Comparison of ENCODE assay signal across 10 cellular contexts in genomic region chr19:6086081-6086858, GRCh38. TPM values are rescaled to one million over a fixed set of nuclear protein-coding genes. Genes with fewer than 3 reads are reported as not detected.
DNase-seq lines count a peak whose midpoint lies in the region; ATAC-seq, FAIRE-seq and TF ChIP-seq lines count a peak whose summit lies in the region.
"Had no signal": no experiment of that assay in that cellular context is flagged by ENCODE, and none has a peak within 500 bp of the region (broad histone marks: within the 10 kb centered on the region; RNA-seq: fewer than 3 reads in every experiment).

No MANE protein-coding gene starts in this region.

- no peak for TF ChIP-seq POLR2A in GM18505 (IDR thresholded peaks at IDR 0.05; ENCODE audit: borderline replicate concordance, extremely low read depth, insufficient read depth, insufficient read length)

- peak; percentile 5 to 29 for ATAC-seq in naive thymus-derived CD8-positive, alpha-beta T cell
- ATAC-seq in GM18505 (IDR thresholded peaks at IDR 0.05; ENCODE audit: unreplicated experiment) = no peak
- no peak for ATAC-seq in HG02885 (IDR thresholded peaks at IDR 0.05; ENCODE audit: poor library complexity, unreplicated experiment)

- peak overlapping the region in 1 of 3 donors; percentile 81 for H3K27ac Mint-ChIP-seq in IgD-negative memory B cell
- peak overlapping the region; percentile 93 to 98 (median 95) for H3K27ac Mint-ChIP-seq in naive thymus-derived CD8-positive, alpha-beta T cell

- H3K9me3 ChIP-seq in BLaER1 treated with 17β-estradiol and CSF1 and Interleukin-3, amounts not matched to agents 10 nM and 100 nM (replicated peaks in 1 of 11) = 0 out of 22 replicates have a peak, but pooled peaks cover 0 to 5% (median 0%) of the 10 kb centered on the region in 11 experiments
- H3K9me3 ChIP-seq: adrenal gland had no signal

- peak overlapping the region; percentile 76 to 92 (median 87); a peak in 20 of 22 replicates for H3K27ac ChIP-seq in BLaER1 treated with 17β-estradiol and CSF1 and Interleukin-3, amounts not matched to agents 10 nM and 100 nM

- H4K20me1 ChIP-seq in BLaER1 treated with 17β-estradiol and CSF1 and Interleukin-3, amounts not matched to agents 10 nM and 100 nM = no peaks in the 10 kb centered on the region

- DNase-seq in bronchial epithelial cell (ENCODE audit: low read depth) (peak; percentile 89), kidney glomerular epithelial cell (lab: John Stamatoyannopoulos, UW) (no peak)
- DNase-seq in naive thymus-derived CD8-positive, alpha-beta T cell = no peak
- no peak for DNase-seq in stimulated activated CD4-positive, alpha-beta T cell treated with anti-CD3 and anti-CD28 coated beads, Interleukin-4, amount 100 ng/mL, for 1 hour
- DNase-seq: adrenal gland had no signal

- H3K9ac ChIP-seq in BLaER1 treated with 17β-estradiol and CSF1 and Interleukin-3, amounts not matched to agents 10 nM and 100 nM = peak overlapping the region; percentile 58 to 81 (median 75); a peak in 18 of 22 replicates

- H3K4me3 Mint-ChIP-seq in IgD-negative memory B cell = peak overlapping the region; percentile 44 to 91 (median 78)
- H3K4me3 Mint-ChIP-seq in naive thymus-derived CD8-positive, alpha-beta T cell = peak overlapping the region; percentile 74 to 88 (median 84)

- peak overlapping the region in 7 of 10 experiments; percentile 36 to 59 (median 45); a peak in 6 of 20 replicates for H3K4me3 ChIP-seq in BLaER1 treated with 17β-estradiol and CSF1 and Interleukin-3, amounts not matched to agents 10 nM and 100 nM
- no peak overlapping the region for H3K4me3 ChIP-seq in bronchial epithelial cell (ENCODE audit: low read depth, low read length)
- H3K4me3 ChIP-seq: adrenal gland had no signal

- FAIRE-seq in bronchial epithelial cell (lab: Jason Lieb, UNC) = no peak
- FAIRE-seq: G401.6 had no signal

- peaks cover 31 to 47% (median 43%) of the 10 kb centered on the region in 10 experiments for H3K4me1 ChIP-seq in BLaER1 treated with 17β-estradiol and CSF1 and Interleukin-3, amounts not matched to agents 10 nM and 100 nM

- no peaks in the 10 kb centered on the region for H3K27me3 Mint-ChIP-seq in IgD-negative memory B cell
- no peaks in the 10 kb centered on the region for H3K27me3 Mint-ChIP-seq in naive thymus-derived CD8-positive, alpha-beta T cell

- H3K4me1 Mint-ChIP-seq in IgD-negative memory B cell = peaks cover 19 to 22% (median 20%) of the 10 kb centered on the region in 3 donors
- H3K4me1 Mint-ChIP-seq in naive thymus-derived CD8-positive, alpha-beta T cell = peaks cover 14 to 29% (median 25%) of the 10 kb centered on the region in 4 donors

- no peak for TF ChIP-seq CTCF in bronchial epithelial cell (IDR thresholded peaks at IDR 0.05; ENCODE audit: insufficient read depth, low read length, severe bottlenecking)

- POLR2A ChIA-PET in naive thymus-derived CD8-positive, alpha-beta T cell (lab: Charles Lee) = interaction anchor here (0.7 to 2.1 kb wide), 6 partner anchors 10 to 40 kb away, joined by 3 to 7 read pairs (median 4); no protein-coding TSS in a partner anchor

- peak overlapping the region; percentile 84 to 98 (median 93) for H3K4me2 ChIP-seq in BLaER1 treated with 17β-estradiol and CSF1 and Interleukin-3, amounts not matched to agents 10 nM and 100 nM

- no peaks in the 10 kb centered on the region for H3K9me3 Mint-ChIP-seq in IgD-negative memory B cell
- no peaks in the 10 kb centered on the region for H3K9me3 Mint-ChIP-seq in naive thymus-derived CD8-positive, alpha-beta T cell

- no peaks in the 10 kb centered on the region for H3K36me3 Mint-ChIP-seq in IgD-negative memory B cell
- H3K36me3 Mint-ChIP-seq in naive thymus-derived CD8-positive, alpha-beta T cell = no peaks in the 10 kb centered on the region

- no peaks in the 10 kb centered on the region for H3K36me3 ChIP-seq in BLaER1 treated with 17β-estradiol and CSF1 and Interleukin-3, amounts not matched to agents 10 nM and 100 nM
- no peaks in the 10 kb centered on the region for H3K36me3 ChIP-seq in bronchial epithelial cell (ENCODE audit: control insufficient read depth, insufficient read depth, low read length)
- H3K36me3 ChIP-seq: adrenal gland had no signal

- no peaks in the 10 kb centered on the region for H3K27me3 ChIP-seq in BLaER1 treated with 17β-estradiol and CSF1 and Interleukin-3, amounts not matched to agents 10 nM and 100 nM
- H3K27me3 ChIP-seq in bronchial epithelial cell (ENCODE audit: control insufficient read depth, insufficient read depth, low read length) = no peaks in the 10 kb centered on the region
- H3K27me3 ChIP-seq: adrenal gland had no signal

RNA-seq across cellular contexts. Expression of gene RFX2, which starts 24.0 kb away (rescaled TPM):
- polyA plus RNA-seq in IgD-negative memory B cell = 3.1 TPM
- total RNA-seq in bronchial epithelial cell = 2.4 and 5.6 TPM in 2 replicates
- total RNA-seq in naive thymus-derived CD8-positive, alpha-beta T cell = 1 to 10 TPM; 5.6 to 9.9 TPM
- 10 to 100 TPM in 1 of 3 donors, 1 to 10 TPM in 2; 4.0 to 10.4 (median 5.9) TPM for polyA plus RNA-seq in naive thymus-derived CD8-positive, alpha-beta T cell

RNA-seq across cellular contexts. Expression of gene ACSBG2, which starts 49.2 kb away (rescaled TPM):
- not detected for polyA plus RNA-seq in IgD-negative memory B cell
- not detected in 2 replicates for total RNA-seq in bronchial epithelial cell
- not detected for total RNA-seq in naive thymus-derived CD8-positive, alpha-beta T cell
- polyA plus RNA-seq in naive thymus-derived CD8-positive, alpha-beta T cell = under 1 TPM in 1 of 3 donors, not detected in 2; 0.07 TPM
- total RNA-seq: adrenal gland had no signal
- polyA plus RNA-seq: adrenal gland had no signal

Comparison
In these comparisons a context has a peak if more than half of its experiments do, and no peak if none do; other contexts are left out.
1. ATAC-seq: peak in naive thymus-derived CD8-positive, alpha-beta T cell (2 of 2); none in GM18505 (single experiment) and HG02885 (single experiment).